34 cellular contexts compared by ENCODE assay signal in the genomic region with DNA sequence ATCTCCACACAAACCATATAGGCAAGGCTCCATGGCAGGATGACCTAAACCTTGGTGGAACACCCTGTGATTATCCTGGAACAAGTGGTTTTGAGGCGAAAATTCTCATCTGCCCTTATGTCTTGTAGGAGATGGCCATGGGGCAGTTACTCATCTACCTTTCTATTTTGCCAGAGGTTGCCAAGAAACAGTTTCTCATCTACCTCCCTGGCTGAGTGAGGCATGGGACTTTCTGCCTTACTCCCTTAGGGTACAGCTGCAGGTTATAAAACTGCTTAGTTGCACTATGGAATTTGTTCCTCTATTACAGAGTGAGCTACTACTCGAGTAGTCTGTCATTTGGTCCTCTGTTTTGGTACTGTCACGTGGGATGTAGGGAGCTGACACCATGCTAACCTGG. TPM values are rescaled to one million over a fixed set of nuclear protein-coding genes. Genes with fewer than 3 reads are reported as not detected.
"Had no signal": no experiment of that assay in that cellular context is flagged by ENCODE, and none has a peak within 500 bp of the region (broad histone marks: within the 10 kb centered on the region; RNA-seq: fewer than 3 reads in every experiment).

No MANE protein-coding gene starts in this region.

- H3K4me3 ChIP-seq: K562 had no signal

- DNase-seq: activated B cell treated with CpG ODN at 0.5 μM for 24 hours; activated CD4-positive, alpha-beta memory T cell treated with anti-CD3 and anti-CD28 coated beads, Interleukin-2, amount 10 ng/mL, durations not matched to agents 7 days and 5 days; activated CD4-positive, alpha-beta T cell treated with anti-CD3 and anti-CD28 coated beads for 4 hours; activated CD4-positive, CD25-positive, alpha-beta regulatory T cell treated with anti-CD3 and anti-CD28 coated beads, Interleukin-2, amount 50 U/mL, for 72 hours; activated CD8-positive, alpha-beta memory T cell treated with anti-CD3 and anti-CD28 coated beads for 24 hours; activated CD8-positive, alpha-beta memory T cell treated with anti-CD3 and anti-CD28 coated beads, Interleukin-2, amount 10 ng/mL, durations not matched to agents 7 days and 5 days; activated CD8-positive, alpha-beta memory T cell treated with anti-CD3 and anti-CD28 coated beads, Interleukin-2, amount 50 U/mL, for 48 hours; activated effector memory CD4-positive, alpha-beta T cell treated with anti-CD3 and anti-CD28 coated beads, Interleukin-2, amount 50 U/mL, for 16 hours; activated naive CD4-positive, alpha-beta T cell; activated naive CD4-positive, alpha-beta T cell treated with anti-CD3 and anti-CD28 coated beads, Interleukin-2, amount 50 U/mL, for 16 hours; activated naive CD8-positive, alpha-beta T cell treated with anti-CD3 and anti-CD28 coated beads for 36 hours; activated T-cell treated with anti-CD3 and anti-CD28 coated beads, Interleukin-2, amount 50 U/mL, for 48 hours; amniotic stem cell; aorta; brain microvascular endothelial cell; central memory CD4-positive, alpha-beta T cell; NCI-H1105; NCI-H1417 treated with DMSO at 0.1 percent for 48 hours; NCI-H187 treated with DMSO at 0.1 percent for 48 hours; NCI-H2081; NCI-H2171 treated with DMSO at 0.1 percent for 48 hours; NCI-H2227 treated with DMSO at 0.1 percent for 48 hours; NCI-H524 treated with DMSO at 0.1 percent for 48 hours; PC-3; Right ventricle myocardium superior; SW 1271; T-helper 1 cell; T-helper 2 cell; T-helper 9 cell had no signal

- H3K27ac ChIP-seq: brain microvascular endothelial cell, VCaP had no signal

- H3K27me3 ChIP-seq: brain microvascular endothelial cell had no signal

- ATAC-seq: activated CD8-positive, alpha-beta memory T cell treated with anti-CD3 and anti-CD28 coated beads, Interleukin-2, amount 10 ng/mL, durations not matched to agents 7 days and 5 days; activated T-helper 17 cell treated with anti-CD3 and anti-CD28 coated beads, Interleukin-2, amount 50 U/mL, for 72 hours; K562; PC-3 had no signal

RNA-seq across cellular contexts. Expression of a gene that starts 31.3 kb away (rescaled TPM):
- total RNA-seq: activated B cell treated with CpG ODN at 0.5 μM for 24 hours; activated CD4-positive, alpha-beta memory T cell treated with anti-CD3 and anti-CD28 coated beads, Interleukin-2, amount 10 ng/mL, durations not matched to agents 7 days and 5 days; activated CD8-positive, alpha-beta memory T cell treated with anti-CD3 and anti-CD28 coated beads, Interleukin-2, amount 10 ng/mL, durations not matched to agents 7 days and 5 days; activated naive CD8-positive, alpha-beta T cell treated with anti-CD3 and anti-CD28 coated beads for 36 hours; activated T-helper 17 cell treated with anti-CD3 and anti-CD28 coated beads, Interleukin-2, amount 50 U/mL, for 72 hours; aorta; K562; MCF 10A; NCI-H460; PC-3; Right ventricle myocardium superior had no signal
- polyA plus RNA-seq: K562 had no signal

RNA-seq across cellular contexts. Expression of a gene that starts 42.6 kb away (rescaled TPM):
- total RNA-seq: activated B cell treated with CpG ODN at 0.5 μM for 24 hours; activated CD4-positive, alpha-beta memory T cell treated with anti-CD3 and anti-CD28 coated beads, Interleukin-2, amount 10 ng/mL, durations not matched to agents 7 days and 5 days; activated CD8-positive, alpha-beta memory T cell treated with anti-CD3 and anti-CD28 coated beads, Interleukin-2, amount 10 ng/mL, durations not matched to agents 7 days and 5 days; activated naive CD8-positive, alpha-beta T cell treated with anti-CD3 and anti-CD28 coated beads for 36 hours; activated T-helper 17 cell treated with anti-CD3 and anti-CD28 coated beads, Interleukin-2, amount 50 U/mL, for 72 hours; aorta; K562; MCF 10A; NCI-H460; PC-3; Right ventricle myocardium superior had no signal
- polyA plus RNA-seq: K562 had no signal
